ENCODE assay signal across 9 cellular contexts in genomic region chr3:16496408-16497222, GRCh38.
DNase-seq lines count a peak whose midpoint lies in the region; ATAC-seq lines count a peak whose summit lies in the region.
"Had no signal": no experiment of that assay in that cellular context is flagged by ENCODE, and none has a peak within 500 bp of the region (broad histone marks: within the 10 kb centered on the region; RNA-seq: fewer than 3 reads in every experiment).

No MANE protein-coding gene starts in this region.

- DNase-seq in EL (peak; percentile 50), amniotic epithelial cell (ENCODE audit: low read depth) (peak; percentile 52), inferior parietal cortex (ENCODE audit: extremely low spot score) (no peak), middle frontal gyrus (ENCODE audit: extremely low spot score, low spot score) (no peak), SW480 (ENCODE audit: low spot score) (no peak), NCI-H2081 (lab: John Stamatoyannopoulos, UW) (no peak)
- DNase-seq: Kasumi-1 had no signal

- peak; percentile 60 for ATAC-seq in GM19351 (IDR thresholded peaks at IDR 0.05; ENCODE audit: unreplicated experiment)
- ATAC-seq in HG03159 (IDR thresholded peaks at IDR 0.05; ENCODE audit: unreplicated experiment) = peak; percentile 51

Comparison
In these comparisons a context has a peak if more than half of its experiments do, and no peak if none do; other contexts are left out.
1. DNase-seq: peak in EL (single experiment) and amniotic epithelial cell (single experiment); none in inferior parietal cortex (single experiment), middle frontal gyrus (single experiment), SW480 (single experiment) and NCI-H2081 (0 of 2).